26 cellular contexts compared by ENCODE assay signal in genomic region chr3:125958511-125959316, GRCh38. TPM values are rescaled to one million over a fixed set of nuclear protein-coding genes. Genes with fewer than 3 reads are reported as not detected.
DNase-seq lines count a peak whose midpoint lies in the region; ATAC-seq, FAIRE-seq and TF ChIP-seq lines count a peak whose summit lies in the region.
"Had no signal": no experiment of that assay in that cellular context is flagged by ENCODE, and none has a peak within 500 bp of the region (broad histone marks: within the 10 kb centered on the region; RNA-seq: fewer than 3 reads in every experiment).

No MANE protein-coding gene starts in this region.

- H3K4me1 ChIP-seq in esophagus muscularis mucosa (peaks cover 0 to 10% (median 1%) of the 10 kb centered on the region in 4 donors), kidney (ENCODE audit: control insufficient read depth in 1 of 2, insufficient read depth in 1 of 2, low read depth in 1 of 2, low read length in 2 of 2) (no peaks in the 10 kb centered on the region), aorta (ENCODE audit: control insufficient read depth in 1 of 2, insufficient read depth in 2 of 2, low read length in 2 of 2) (no peaks in the 10 kb centered on the region)
- H3K4me1 ChIP-seq: left lung had no signal

- no peaks in the 10 kb centered on the region for H3K4me1 Mint-ChIP-seq in activated naive CD8-positive, alpha-beta T cell treated with anti-CD3 and anti-CD28 coated beads, Interleukin-2, amount 50 U/mL, for 24 hours
- H3K4me1 Mint-ChIP-seq in activated naive CD8-positive, alpha-beta T cell treated with anti-CD3 and anti-CD28 coated beads for 36 hours = no peaks in the 10 kb centered on the region
- H3K4me1 Mint-ChIP-seq: activated naive CD4-positive, alpha-beta T cell treated with anti-CD3 and anti-CD28 coated beads, Interleukin-2, amount 10 ng/mL, durations not matched to agents 7 days and 5 days had no signal

- H3K9me3 ChIP-seq in esophagus muscularis mucosa = no peaks in the 10 kb centered on the region
- no peaks in the 10 kb centered on the region for H3K9me3 ChIP-seq in kidney (ENCODE audit: control insufficient read depth in 1 of 2, low read length in 2 of 2)
- H3K9me3 ChIP-seq in aorta (ENCODE audit: control insufficient read depth, low read length) = no peaks in the 10 kb centered on the region
- H3K9me3 ChIP-seq: left lung had no signal

- no peaks in the 10 kb centered on the region for H3K36me3 ChIP-seq in esophagus muscularis mucosa
- H3K36me3 ChIP-seq in kidney (ENCODE audit: control insufficient read depth in 1 of 2, insufficient read depth in 2 of 2, low read length in 2 of 2) = no peaks in the 10 kb centered on the region
- no peaks in the 10 kb centered on the region for H3K36me3 ChIP-seq in aorta (ENCODE audit: control insufficient read depth in 1 of 2, insufficient read depth in 2 of 2, low read length in 1 of 2)
- H3K36me3 ChIP-seq: left lung, tibial nerve had no signal

- TF ChIP-seq EP300 in esophagus muscularis mucosa (IDR thresholded peaks at IDR 0.05) = no peak

- 92% methylated on average over 28 of the region's 46 CpGs for WGBS in esophagus muscularis mucosa
- 75 to 83% methylated on average over 32 to 46 of the region's 46 CpGs for WGBS in aorta, 2 donors

- peak overlapping the region; percentile 18 to 45 (median 34) for H3K4me3 ChIP-seq in esophagus muscularis mucosa
- no peak overlapping the region for H3K4me3 ChIP-seq in kidney (ENCODE audit: low read length in 2 of 2)
- no peak overlapping the region for H3K4me3 ChIP-seq in aorta (ENCODE audit: low read length in 2 of 2)
- H3K4me3 ChIP-seq: left lung, PC-9, tibial nerve had no signal

- intact Hi-C loops in esophagus muscularis mucosa (cut with DNase I) (no loop called here), kidney (cut with DNase I) (no loop called here), aorta (cut with DNase I) (no loop called here)

- no peak overlapping the region for H3K9ac ChIP-seq in kidney (ENCODE audit: low read length in 2 of 2)

- FAIRE-seq in kidney (lab: Jason Lieb, UNC) = no peak
- FAIRE-seq: colon, GM19239 had no signal

- H3K27me3 ChIP-seq in esophagus muscularis mucosa = peaks cover 0 to 60% (median 4%) of the 10 kb centered on the region in 4 donors
- no peaks in the 10 kb centered on the region for H3K27me3 ChIP-seq in aorta (ENCODE audit: control insufficient read depth in 1 of 2, insufficient read depth in 2 of 2, low read length in 1 of 2)

- no peak overlapping the region for H3K27ac ChIP-seq in esophagus muscularis mucosa (replicated peaks in 1 of 4)
- H3K27ac ChIP-seq in kidney (ENCODE audit: low read depth in 2 of 2, low read length in 2 of 2) = no peak overlapping the region
- no peak overlapping the region for H3K27ac ChIP-seq in aorta (ENCODE audit: low read depth in 1 of 2, low read length in 2 of 2)
- H3K27ac ChIP-seq: left lung, PC-9, tibial nerve had no signal

- no peak overlapping the region for H3K27ac Mint-ChIP-seq in activated naive CD8-positive, alpha-beta T cell treated with anti-CD3 and anti-CD28 coated beads, Interleukin-2, amount 50 U/mL, for 24 hours
- H3K27ac Mint-ChIP-seq in activated naive CD8-positive, alpha-beta T cell treated with anti-CD3 and anti-CD28 coated beads for 36 hours = no peak overlapping the region
- H3K27ac Mint-ChIP-seq: activated naive CD4-positive, alpha-beta T cell treated with anti-CD3 and anti-CD28 coated beads, Interleukin-2, amount 10 ng/mL, durations not matched to agents 7 days and 5 days had no signal

- no peaks in the 10 kb centered on the region for H3K36me3 Mint-ChIP-seq in activated naive CD8-positive, alpha-beta T cell treated with anti-CD3 and anti-CD28 coated beads, Interleukin-2, amount 50 U/mL, for 24 hours (ENCODE audit: low read depth)
- H3K36me3 Mint-ChIP-seq in activated naive CD8-positive, alpha-beta T cell treated with anti-CD3 and anti-CD28 coated beads for 36 hours = no peaks in the 10 kb centered on the region
- H3K36me3 Mint-ChIP-seq: activated naive CD4-positive, alpha-beta T cell treated with anti-CD3 and anti-CD28 coated beads, Interleukin-2, amount 10 ng/mL, durations not matched to agents 7 days and 5 days had no signal

- DNase-seq in activated naive CD8-positive, alpha-beta T cell treated with anti-CD3 and anti-CD28 coated beads, Interleukin-2, amount 50 U/mL, for 24 hours = no peak
- DNase-seq in activated naive CD8-positive, alpha-beta T cell treated with anti-CD3 and anti-CD28 coated beads for 36 hours = no peak
- peak; percentile 47 for DNase-seq in esophagus muscularis mucosa (ENCODE audit: extremely low spot score)
- DNase-seq in kidney = peak; percentile 65
- no peak for DNase-seq in aorta
- no peak for DNase-seq in hypothalamus (lab: John Stamatoyannopoulos, UW)
- DNase-seq in GM19240 (ENCODE audit: insufficient read length, low spot score) = no peak
- no peak for DNase-seq in NCI-H2227 (lab: John Stamatoyannopoulos, UW; ENCODE audit: unreplicated experiment)
- DNase-seq: activated CD4-positive, alpha-beta T cell treated with anti-CD3 and anti-CD28 coated beads for 1 hour; activated CD8-positive, alpha-beta memory T cell treated with anti-CD3 and anti-CD28 coated beads for 24 hours; activated naive CD4-positive, alpha-beta T cell treated with anti-CD3 and anti-CD28 coated beads, Interleukin-2, amount 10 ng/mL, durations not matched to agents 7 days and 5 days; activated T-cell treated with anti-CD3 and anti-CD28 coated beads, Interleukin-2, amount 50 U/mL, for 48 hours; C1 segment of cervical spinal cord; foreskin fibroblast; HCEC 1CT; NCI-H146; PC-9; stimulated activated CD4-positive, alpha-beta T cell treated with anti-CD3 and anti-CD28 coated beads, Interleukin-15, amount 100 ng/mL, for 24 hours; T-helper 9 cell had no signal

- peaks cover 4% of the 10 kb centered on the region for H3K9me3 Mint-ChIP-seq in activated naive CD8-positive, alpha-beta T cell treated with anti-CD3 and anti-CD28 coated beads, Interleukin-2, amount 50 U/mL, for 24 hours
- peaks cover 2% of the 10 kb centered on the region for H3K9me3 Mint-ChIP-seq in activated naive CD8-positive, alpha-beta T cell treated with anti-CD3 and anti-CD28 coated beads for 36 hours

- no peak for TF ChIP-seq POLR2A in esophagus muscularis mucosa (IDR thresholded peaks at IDR 0.05; ENCODE audit: low read depth)

- peaks cover 13% of the 10 kb centered on the region for H3K27me3 Mint-ChIP-seq in activated naive CD8-positive, alpha-beta T cell treated with anti-CD3 and anti-CD28 coated beads, Interleukin-2, amount 50 U/mL, for 24 hours
- peaks cover 42% of the 10 kb centered on the region for H3K27me3 Mint-ChIP-seq in activated naive CD8-positive, alpha-beta T cell treated with anti-CD3 and anti-CD28 coated beads for 36 hours

- TF ChIP-seq CTCF in esophagus muscularis mucosa (IDR thresholded peaks at IDR 0.05) (no peak), kidney (IDR thresholded peaks at IDR 0.05; ENCODE audit: borderline replicate concordance, extremely low read depth, insufficient read depth) (no peak)

- no peak overlapping the region for H3K4me3 Mint-ChIP-seq in activated naive CD8-positive, alpha-beta T cell treated with anti-CD3 and anti-CD28 coated beads, Interleukin-2, amount 50 U/mL, for 24 hours
- H3K4me3 Mint-ChIP-seq in activated naive CD8-positive, alpha-beta T cell treated with anti-CD3 and anti-CD28 coated beads for 36 hours = no peak overlapping the region
- H3K4me3 Mint-ChIP-seq: activated naive CD4-positive, alpha-beta T cell treated with anti-CD3 and anti-CD28 coated beads, Interleukin-2, amount 10 ng/mL, durations not matched to agents 7 days and 5 days had no signal

- ATAC-seq in activated naive CD8-positive, alpha-beta T cell treated with anti-CD3 and anti-CD28 coated beads, Interleukin-2, amount 50 U/mL, for 24 hours = peak; percentile 5
- ATAC-seq in aorta (ENCODE audit: low FRiP score) = peak; percentile 21
- ATAC-seq: left lung had no signal

RNA-seq across cellular contexts. Expression of gene ROPN1B, which starts 10.3 kb away (rescaled TPM):
- not detected for total RNA-seq in activated naive CD8-positive, alpha-beta T cell treated with anti-CD3 and anti-CD28 coated beads for 36 hours
- total RNA-seq in esophagus muscularis mucosa = under 1 TPM in 1 of 4 donors, not detected in 3; 0.52 TPM
- total RNA-seq in kidney = not detected
- not detected for polyA plus RNA-seq in kidney (ENCODE audit: insufficient read depth, low read depth, low replicate concordance)
- under 1 TPM in 1 of 2 donors, not detected in 1; 0.48 TPM for total RNA-seq in aorta
- 1 to 10 TPM in 1 of 2 donors, under 1 TPM in 1; 0.28 to 2.6 TPM for polyA plus RNA-seq in aorta
- total RNA-seq: A172, G401, MCF 10A had no signal

Comparison
In these comparisons a context has a peak if more than half of its experiments do, and no peak if none do; other contexts are left out.
1. DNase-seq: peak in esophagus muscularis mucosa (single experiment) and kidney (single experiment); none in activated naive CD8-positive, alpha-beta T cell treated with anti-CD3 and anti-CD28 coated beads, Interleukin-2, amount 50 U/mL, for 24 hours (single experiment), activated naive CD8-positive, alpha-beta T cell treated with anti-CD3 and anti-CD28 coated beads for 36 hours (single experiment), aorta (0 of 2), hypothalamus (0 of 51), GM19240 (single experiment) and NCI-H2227 (single experiment).
2. H3K4me3 ChIP-seq: peak in esophagus muscularis mucosa (4 of 4); none in kidney (0 of 2) and aorta (0 of 2).